Comparison of ENCODE assay signal across 16 cellular contexts in genomic region chr7:99690918-99691317, GRCh38. TPM values are rescaled to one million over a fixed set of nuclear protein-coding genes. Genes with fewer than 3 reads are reported as not detected.
"Had no signal": no experiment of that assay in that cellular context is flagged by ENCODE, and none has a peak within 500 bp of the region (broad histone marks: within the 10 kb centered on the region; RNA-seq: fewer than 3 reads in every experiment).

No MANE protein-coding gene starts in this region.

RNA-seq across cellular contexts. Expression of gene CYP3A5, which starts 11.1 kb away (rescaled TPM):
- total RNA-seq: activated naive CD8-positive, alpha-beta T cell treated with anti-CD3 and anti-CD28 coated beads for 36 hours; activated naive CD8-positive, alpha-beta T cell treated with anti-CD3 and anti-CD28 coated beads, Interleukin-2, amount 10 ng/mL, durations not matched to agents 7 days and 5 days; activated T-helper 1 cell treated with anti-CD3 and anti-CD28 coated beads, Interleukin-12 subunit alpha, Interleukin-12 subunit beta, Interleukin-2, Interleukin-4 antibody, amounts not matched to agents 30 ng/mL and 10 ng/mL and 1 ng/mL, durations not matched to agents 14 hours and 24 hours and 36 hours; activated T-helper 2 cell treated with anti-CD3 and anti-CD28 coated beads, Interferon-gamma antibody, Interleukin-2, Interleukin-4, amounts not matched to agents 10 μg/mL and 5 μg/mL and 100 μg/mL, durations not matched to agents 14 hours and 24 hours and 36 hours; chondrocyte had no signal

RNA-seq across cellular contexts. Expression of gene CYP3A7, which starts 44.1 kb away (rescaled TPM):
- total RNA-seq: activated naive CD4-positive, alpha-beta T cell treated with anti-CD3 and anti-CD28 coated beads for 36 hours; activated naive CD4-positive, alpha-beta T cell treated with anti-CD3 and anti-CD28 coated beads, Interleukin-2, amount 50 U/mL, for 72 hours; activated naive CD8-positive, alpha-beta T cell treated with anti-CD3 and anti-CD28 coated beads for 36 hours; activated naive CD8-positive, alpha-beta T cell treated with anti-CD3 and anti-CD28 coated beads, Interleukin-2, amount 10 ng/mL, durations not matched to agents 7 days and 5 days; activated T-cell treated with anti-CD3 and anti-CD28 coated beads, Interleukin-2, amount 50 U/mL, for 4 hours; activated T-cell treated with anti-CD3 and anti-CD28 coated beads, Interleukin-2, amount 50 U/mL, for 72 hours; activated T-helper 1 cell treated with anti-CD3 and anti-CD28 coated beads, Interleukin-12 subunit alpha, Interleukin-12 subunit beta, Interleukin-2, Interleukin-4 antibody, amounts not matched to agents 30 ng/mL and 10 ng/mL and 1 ng/mL, durations not matched to agents 14 hours and 24 hours and 36 hours; activated T-helper 17 cell treated with anti-CD3 and anti-CD28 coated beads, Interleukin-2, amount 50 U/mL, for 72 hours; activated T-helper 2 cell treated with anti-CD3 and anti-CD28 coated beads, Interferon-gamma antibody, Interleukin-2, Interleukin-4, amounts not matched to agents 10 μg/mL and 5 μg/mL and 100 μg/mL, durations not matched to agents 14 hours and 24 hours and 36 hours; aorta; ascending aorta; astrocyte; bronchial epithelial cell; cardiac muscle cell; cardiac septum; chondrocyte had no signal
